10 cellular contexts compared by ENCODE assay signal in the genomic region with DNA sequence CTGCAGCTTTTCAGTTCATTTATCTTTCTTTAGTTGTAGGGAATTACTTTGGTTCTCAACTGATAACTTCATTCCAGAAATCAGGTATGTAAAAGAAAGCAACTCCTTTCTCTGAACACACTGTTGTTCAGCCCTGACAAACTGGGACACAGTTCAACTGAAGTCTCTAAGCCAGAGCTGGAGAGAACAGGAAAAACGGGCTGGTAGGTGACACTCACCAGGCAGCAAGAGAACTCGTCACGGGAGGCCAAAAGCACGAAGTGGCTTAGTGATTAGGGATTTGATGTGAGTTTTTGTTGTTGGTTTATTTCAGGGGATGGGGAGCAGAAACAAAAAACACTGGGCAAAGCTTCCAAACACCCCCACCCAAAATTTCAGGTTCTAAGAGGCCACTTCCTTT. TPM values are rescaled to one million over a fixed set of nuclear protein-coding genes. Genes with fewer than 3 reads are reported as not detected.
DNase-seq lines count a peak whose midpoint lies in the region; ATAC-seq and TF ChIP-seq lines count a peak whose summit lies in the region.
"Had no signal": no experiment of that assay in that cellular context is flagged by ENCODE, and none has a peak within 500 bp of the region (broad histone marks: within the 10 kb centered on the region; RNA-seq: fewer than 3 reads in every experiment).

No MANE protein-coding gene starts in this region.

- TF ChIP-seq EP300 in upper lobe of left lung (IDR thresholded peaks at IDR 0.05), result no peak

- peaks cover 84 to 100% (median 100%) of the 10 kb centered on the region in 12 donors for H3K4me1 ChIP-seq in heart left ventricle
- peaks cover 96% of the 10 kb centered on the region for H3K4me1 ChIP-seq in body of pancreas
- peaks cover 84% of the 10 kb centered on the region for H3K4me1 ChIP-seq in mucosa of stomach (ENCODE audit: control insufficient read depth, insufficient read depth, low read length)
- peaks cover 98 to 100% (median 99%) of the 10 kb centered on the region in 4 donors for H3K4me1 ChIP-seq in upper lobe of left lung

- H3K27me3 ChIP-seq in heart left ventricle (no peaks in the 10 kb centered on the region), body of pancreas (no peaks in the 10 kb centered on the region), mucosa of stomach (ENCODE audit: control insufficient read depth, insufficient read depth, low read length) (no peaks in the 10 kb centered on the region), upper lobe of left lung (no peaks in the 10 kb centered on the region)

- no peak for DNase-seq in heart left ventricle
- DNase-seq in Right ventricle myocardium superior, result no peak
- peak; percentile 43 to 71 (median 66) for DNase-seq in body of pancreas
- DNase-seq in upper lobe of left lung, result peak in 1 of 2 donors; percentile 59
- no peak for DNase-seq in SK-N-DZ (ENCODE audit: low spot score)
- no peak for DNase-seq in globus pallidus (ENCODE audit: low spot score)
- DNase-seq: NCI-H2171 had no signal

- TF ChIP-seq POLR2A in heart left ventricle (IDR thresholded peaks at IDR 0.05), result no peak
- no peak for TF ChIP-seq POLR2A in body of pancreas (IDR thresholded peaks at IDR 0.05)
- no peak for TF ChIP-seq POLR2A in upper lobe of left lung (IDR thresholded peaks at IDR 0.05)

- ATAC-seq in heart left ventricle, result no peak
- ATAC-seq in Right ventricle myocardium superior (ENCODE audit: poor library complexity), result no peak
- no peak for ATAC-seq in body of pancreas
- no peak for ATAC-seq in upper lobe of left lung (ENCODE audit: low FRiP score in 2 of 2)
- no peak for ATAC-seq in HG02610 (IDR thresholded peaks at IDR 0.05; ENCODE audit: unreplicated experiment)
- ATAC-seq: left lobe of liver had no signal

- H3K9ac ChIP-seq in mucosa of stomach (ENCODE audit: low read length), result peak overlapping the region; percentile 66

- H3K4me3 ChIP-seq in heart left ventricle (no peak overlapping the region), body of pancreas (no peak overlapping the region), mucosa of stomach (ENCODE audit: low read length) (no peak overlapping the region), upper lobe of left lung (no peak overlapping the region)

- H3K9me3 ChIP-seq in heart left ventricle, result no peaks in the 10 kb centered on the region
- H3K9me3 ChIP-seq in body of pancreas, result no peaks in the 10 kb centered on the region
- no peaks in the 10 kb centered on the region for H3K9me3 ChIP-seq in mucosa of stomach (ENCODE audit: control insufficient read depth, low read length)
- H3K9me3 ChIP-seq in upper lobe of left lung, result no peaks in the 10 kb centered on the region

- peaks cover 0 to 76% (median 58%) of the 10 kb centered on the region in 9 donors for H3K36me3 ChIP-seq in heart left ventricle
- H3K36me3 ChIP-seq in body of pancreas (replicated peaks in 1 of 2; ENCODE audit: insufficient read depth in 1 of 2, low read depth in 2 of 2), result peaks cover 0 to 2% of the 10 kb centered on the region in 2 donors
- H3K36me3 ChIP-seq in mucosa of stomach (ENCODE audit: control insufficient read depth, insufficient read depth, low read length), result peaks cover 31% of the 10 kb centered on the region
- H3K36me3 ChIP-seq in upper lobe of left lung, result peaks cover 6 to 76% (median 38%) of the 10 kb centered on the region in 4 donors

- 17 to 26% (median 23%) methylated on average over 4 of the region's 4 CpGs for whole genome bisulfite sequencing in heart left ventricle, 4 donors
- 2 to 11% methylated on average over 4 of the region's 4 CpGs for WGBS in body of pancreas, 2 donors
- 16 to 33% methylated on average over 4 of the region's 4 CpGs for WGBS in upper lobe of left lung, 2 donors

- TF ChIP-seq CTCF in heart left ventricle (IDR thresholded peaks at IDR 0.05) (no peak), body of pancreas (IDR thresholded peaks at IDR 0.05) (no peak), upper lobe of left lung (IDR thresholded peaks at IDR 0.05) (no peak)

- H3K27ac ChIP-seq in heart left ventricle, result peak overlapping the region; percentile 89 to 100 (median 94)
- peak overlapping the region; percentile 63 to 96 (median 89) for H3K27ac ChIP-seq in body of pancreas
- peak overlapping the region; percentile 88 to 91 (median 89) for H3K27ac ChIP-seq in upper lobe of left lung

- intact Hi-C loops in heart left ventricle (cut with DNase I) (loop anchor here in 8 of 10 donors (2.0 to 5.0 kb wide), 4 partner anchors 17 to 54 kb away; a partner anchor contains a TSS), Right ventricle myocardium superior (cut with DNase I) (no loop called here), body of pancreas (cut with DNase I) (no loop called here)

RNA-seq across cellular contexts. Expression of a gene that starts 54.1 kb away (rescaled TPM):
- total RNA-seq in heart left ventricle (100 to 1,000 TPM; 126 to 482 (median 238) TPM), Right ventricle myocardium superior (138 TPM), body of pancreas (100 to 1,000 TPM; 294 to 323 TPM), upper lobe of left lung (100 to 1,000 TPM; 486 to 925 (median 599) TPM)
- polyA plus RNA-seq in heart left ventricle, result 100 to 1,000 TPM; 109 to 407 TPM
- polyA plus RNA-seq in SK-N-DZ (2014; cell fraction: cytosol; rRNA removed), result 23.5 and 30.9 TPM in 2 replicates
- polyA plus RNA-seq in SK-N-DZ (2014; cell fraction: nucleus; rRNA removed), result 19.9 and 23.2 TPM in 2 replicates

Comparison
In these comparisons a context has a peak if more than half of its experiments do, and no peak if none do; other contexts are left out.
1. intact Hi-C loops: an anchor here in heart left ventricle (2.0 to 5.0 kb wide); none called in Right ventricle myocardium superior and body of pancreas.
2. DNase-seq: peak in body of pancreas (4 of 4); none in heart left ventricle (0 of 5), Right ventricle myocardium superior (single experiment), SK-N-DZ (single experiment) and globus pallidus (single experiment).
3. Peak in every context shown above with its lines, with median percentiles within 50 percentile points of each other: H3K27ac ChIP-seq.